ENCODE assay signal across 8 cellular contexts in genomic region chr17:56593073-56593740, GRCh38. TPM values are rescaled to one million over a fixed set of nuclear protein-coding genes. Genes with fewer than 3 reads are reported as not detected.
DNase-seq lines count a peak whose midpoint lies in the region; ATAC-seq and TF ChIP-seq lines count a peak whose summit lies in the region.

Gene NOG (plus strand): TSS chr17:56593699. CDS start chr17:56594224, 525 bp downstream.

- no peak within 1 kb of the TSS for H2AFZ ChIP-seq in Karpas-422 (ENCODE audit: low read length)
- H2AFZ ChIP-seq in mammary epithelial cell (ENCODE audit: low read depth, low read length) = peak within 1 kb of the TSS; percentile 83

- peaks cover 74% of the 10 kb centered on the region for H3K27me3 Mint-ChIP-seq in T-helper 1 cell treated with Interleukin-12 subunit alpha and Interleukin-12 subunit beta and Interleukin-4 antibody, amounts not matched to agents 30 μg/mL and 1 μg/mL, for 36 hours (ENCODE audit: low read depth)

- H3K9ac ChIP-seq in Karpas-422 (ENCODE audit: low read length) (no peak within 1 kb of the TSS), mammary epithelial cell (ENCODE audit: insufficient read depth, low read length) (peak within 1 kb of the TSS; percentile 56)

- no peaks in the 10 kb centered on the region for H3K9me3 Mint-ChIP-seq in T-helper 1 cell treated with Interleukin-12 subunit alpha and Interleukin-12 subunit beta and Interleukin-4 antibody, amounts not matched to agents 30 μg/mL and 1 μg/mL, for 36 hours

- H3K4me3 ChIP-seq in Karpas-422 (ENCODE audit: low read length) (no peak within 1 kb of the TSS), mammary epithelial cell (replicated peaks in 1 of 3; ENCODE audit: insufficient read depth in 1 of 3, low read depth in 2 of 3, low read length in 3 of 3) (peak within 1 kb of the TSS; percentile 69 to 89 (median 74)), skin epidermis (peak within 1 kb of the TSS; percentile 30 to 47 (median 38))

- no peaks in the 10 kb centered on the region for H3K9me3 ChIP-seq in Karpas-422 (ENCODE audit: low read length)
- H3K9me3 ChIP-seq in mammary epithelial cell (replicated peaks; ENCODE audit: insufficient read depth, low read length) = no peaks in the 10 kb centered on the region

- H3K27ac ChIP-seq in Karpas-422 (ENCODE audit: low read length) (no peak within 1 kb of the TSS), mammary epithelial cell (ENCODE audit: insufficient read depth, low read depth, low read length) (peak within 1 kb of the TSS; percentile 74), skin epidermis (peak within 1 kb of the TSS in 4 of 21 experiments; percentile 2 to 68 (median 44))

- H3K4me1 ChIP-seq in Karpas-422 (ENCODE audit: low read length) = peaks cover 26% of the 10 kb centered on the region
- H3K4me1 ChIP-seq in mammary epithelial cell (ENCODE audit: insufficient read depth, low read length) = peaks cover 18% of the 10 kb centered on the region

- H3K9me2 ChIP-seq in Karpas-422 (replicated peaks; ENCODE audit: insufficient read depth, low read length) = no peaks in the 10 kb centered on the region

- H3K36me3 Mint-ChIP-seq in T-helper 1 cell treated with Interleukin-12 subunit alpha and Interleukin-12 subunit beta and Interleukin-4 antibody, amounts not matched to agents 30 μg/mL and 1 μg/mL, for 36 hours (ENCODE audit: low read depth) = peaks cover 2% of the 10 kb centered on the region

- TF ChIP-seq CTCF in mammary epithelial cell (conservative IDR thresholded peaks at IDR 0.05 in 1 of 2, IDR thresholded peaks at IDR 0.05 in 1 of 2; ENCODE audit: extremely low read depth in 1 of 2, insufficient read depth in 1 of 2, low read depth in 1 of 2, low read length in 2 of 2) = no peak

- CTCF ChIA-PET in mammary epithelial cell (lab: Charles Lee; ENCODE audit: low non-redundant PET) = interaction anchor here (0.6 to 2.3 kb wide), 4 partner anchors 86 to 193 kb away, joined by 3 to 31 read pairs (median 12); no protein-coding TSS in a partner anchor

- no peak for ATAC-seq in HG03025 (IDR thresholded peaks at IDR 0.05; ENCODE audit: low FRiP score, unreplicated experiment)

- intact Hi-C loops in mammary epithelial cell (cut with micrococcal nuclease) = loop anchor here (1.0 to 5.0 kb wide), 4 partner anchors 61 to 349 kb away; partner anchors contain the start of genes C17orf67 and DGKE

- no peaks in the 10 kb centered on the region for H3K36me3 ChIP-seq in Karpas-422 (ENCODE audit: insufficient read depth, low read length)
- no peaks in the 10 kb centered on the region for H3K36me3 ChIP-seq in mammary epithelial cell (ENCODE audit: insufficient read depth, low read length)

- no peak within 1 kb of the TSS for H3K27ac Mint-ChIP-seq in T-helper 1 cell treated with Interleukin-12 subunit alpha and Interleukin-12 subunit beta and Interleukin-4 antibody, amounts not matched to agents 30 μg/mL and 1 μg/mL, for 36 hours

- H3K27me3 ChIP-seq in Karpas-422 (ENCODE audit: low read length) (no peaks in the 10 kb centered on the region), mammary epithelial cell (ENCODE audit: insufficient read depth, low read length) (no peaks in the 10 kb centered on the region)

- DNase-seq in D341Med (ENCODE audit: low spot score) = peak; percentile 85
- no peak for DNase-seq in Karpas-422
- DNase-seq in mammary epithelial cell = peak; percentile 61
- peak; percentile 55 for DNase-seq in iPS-NIHi11 (ENCODE audit: low spot score)
- no peak for DNase-seq in AML-193 (lab: John Stamatoyannopoulos, UW)

- dilution Hi-C loops in mammary epithelial cell (cut with HindIII; ENCODE audit: low sequenced_read_pairs) = no loop called here

- H4K20me1 ChIP-seq in Karpas-422 (ENCODE audit: insufficient read depth, low read depth, low read length) (no peaks in the 10 kb centered on the region), mammary epithelial cell (ENCODE audit: insufficient read depth, low read length) (no peaks in the 10 kb centered on the region)

- in situ Hi-C loops in mammary epithelial cell (cut with MboI; ENCODE audit: low sequenced_read_pairs in 2 of 2) = loop anchor here in 1 of 2 donors (10.0 kb wide), 1 partner anchor 122 kb away; no protein-coding TSS in a partner anchor

- WGBS in mammary epithelial cell (ENCODE audit: low coverage, missing lambda C conversion rate) = 0% methylated on average over 1 of the region's 58 CpGs

- BruUV-seq in mammary epithelial cell (replicated peaks; lab: Mats Ljungman, UMichigan) = no TSS peak

- H3K4me2 ChIP-seq in Karpas-422 (ENCODE audit: low read depth, low read length, poor library complexity, severe bottlenecking) = peak within 1 kb of the TSS; percentile 26
- peak within 1 kb of the TSS; percentile 96 for H3K4me2 ChIP-seq in mammary epithelial cell (ENCODE audit: insufficient read depth, low read depth, low read length)

- peak within 1 kb of the TSS; percentile 67 for H3K4me3 Mint-ChIP-seq in T-helper 1 cell treated with Interleukin-12 subunit alpha and Interleukin-12 subunit beta and Interleukin-4 antibody, amounts not matched to agents 30 μg/mL and 1 μg/mL, for 36 hours

- H3K4me1 Mint-ChIP-seq in T-helper 1 cell treated with Interleukin-12 subunit alpha and Interleukin-12 subunit beta and Interleukin-4 antibody, amounts not matched to agents 30 μg/mL and 1 μg/mL, for 36 hours (ENCODE audit: low read depth) = peaks cover 12% of the 10 kb centered on the region

- no peaks in the 10 kb centered on the region for H3K79me2 ChIP-seq in Karpas-422 (ENCODE audit: low read length)
- peaks cover 19% of the 10 kb centered on the region for H3K79me2 ChIP-seq in mammary epithelial cell (ENCODE audit: insufficient read depth, low read length)

RNA-seq across cellular contexts. Expression of gene NOG, which starts in this region (rescaled TPM):
- total RNA-seq in Karpas-422 (2014; rRNA removed; shearing (Covaris generic); ENCODE audit: low replicate concordance) = not detected in 2 replicates
- total RNA-seq in mammary epithelial cell = 1 to 10 TPM; 2.3 to 6.0 TPM
- polyA plus RNA-seq in mammary epithelial cell = 3.6 TPM
- 0.31 TPM for polyA minus RNA-seq in mammary epithelial cell

Comparison
In these comparisons a context has a peak if more than half of its experiments do, and no peak if none do; other contexts are left out.
1. DNase-seq: peak in D341Med (single experiment), mammary epithelial cell (single experiment) and iPS-NIHi11 (single experiment); none in Karpas-422 (single experiment) and AML-193 (0 of 2).